Comparison of ENCODE assay signal across 28 cellular contexts in genomic region chr9:86599565-86599964, GRCh38.
"Had no signal": no experiment of that assay in that cellular context is flagged by ENCODE, and none has a peak within 500 bp of the region (broad histone marks: within the 10 kb centered on the region; RNA-seq: fewer than 3 reads in every experiment).

No MANE protein-coding gene starts in this region.

- H3K36me3 ChIP-seq: adrenal gland, lower lobe of right lung, tibial nerve had no signal

- ATAC-seq: body of pancreas; lower lobe of right lung; natural killer cell treated with Interleukin-12 subunit alpha and Interleukin-12 subunit beta and Interleukin-15 and Interleukin-18, amount 100 ng/mL, for 72 hours; stimulated activated naive B cell treated with anti-CD40 and anti-IgM and Interleukin-4, amounts not matched to agents 10 μg/mL and 1 μg/mL and 100 μg/mL, for 72 hours had no signal

- H3K27ac Mint-ChIP-seq: activated naive CD4-positive, alpha-beta T cell treated with anti-CD3 and anti-CD28 coated beads for 36 hours; activated naive CD8-positive, alpha-beta T cell treated with anti-CD3 and anti-CD28 coated beads for 36 hours; activated T-helper 1 cell treated with anti-CD3 and anti-CD28 coated beads, Interleukin-12 subunit alpha, Interleukin-12 subunit beta, Interleukin-2, Interleukin-4 antibody, amounts not matched to agents 30 ng/mL and 10 ng/mL and 1 ng/mL, durations not matched to agents 14 hours and 24 hours and 36 hours; natural killer cell treated with Interleukin-12 subunit alpha and Interleukin-12 subunit beta and Interleukin-15 and Interleukin-18, amount 100 ng/mL, for 72 hours; stimulated activated naive B cell treated with anti-CD40 and anti-IgM and Interleukin-4, amounts not matched to agents 10 μg/mL and 1 μg/mL and 100 μg/mL, for 72 hours; T-helper 1 cell treated with Interleukin-12 subunit alpha and Interleukin-12 subunit beta and Interleukin-4 antibody, amounts not matched to agents 30 μg/mL and 1 μg/mL, for 36 hours had no signal

- DNase-seq: activated CD4-positive, alpha-beta T cell treated with anti-CD3 and anti-CD28 coated beads for 4 hours; activated CD4-positive, alpha-beta T cell treated with anti-CD3 and anti-CD28 coated beads, Interleukin-2, amount 50 U/mL, for 4 hours; activated effector memory CD4-positive, alpha-beta T cell treated with anti-CD3 and anti-CD28 coated beads, Interleukin-2, amount 50 U/mL, for 16 hours; activated naive CD4-positive, alpha-beta T cell treated with anti-CD3 and anti-CD28 coated beads for 36 hours; activated naive CD8-positive, alpha-beta T cell treated with anti-CD3 and anti-CD28 coated beads for 36 hours; activated T-cell treated with anti-CD3 and anti-CD28 coated beads, Interleukin-2, amount 50 U/mL, for 1 hour; adrenal gland; aorta; body of pancreas; cerebellar nuclear complex; dorsolateral prefrontal cortex; effector memory CD4-positive, alpha-beta T cell; erythroblast; head of caudate nucleus; hippocampal formation; kidney; lower lobe of right lung; nucleus accumbens; stimulated activated CD4-positive, alpha-beta T cell treated with anti-CD3 and anti-CD28 coated beads, Interleukin-15, amount 100 ng/mL, for 24 hours; stimulated activated CD4-positive, alpha-beta T cell treated with anti-CD3 and anti-CD28 coated beads, Interleukin-2, amount 100 ng/mL, for 24 hours; stimulated activated naive B cell treated with anti-CD40 and anti-IgM and Interleukin-4, amounts not matched to agents 10 μg/mL and 1 μg/mL and 100 μg/mL, for 72 hours; T-helper 9 cell had no signal

- H3K4me1 Mint-ChIP-seq: activated naive CD8-positive, alpha-beta T cell treated with anti-CD3 and anti-CD28 coated beads for 36 hours; stimulated activated naive B cell treated with anti-CD40 and anti-IgM and Interleukin-4, amounts not matched to agents 10 μg/mL and 1 μg/mL and 100 μg/mL, for 72 hours had no signal

- H3K4me1 ChIP-seq: adrenal gland, body of pancreas had no signal

- H3K27me3 ChIP-seq: adrenal gland, body of pancreas, tibial nerve had no signal

- H3K4me3 ChIP-seq: adrenal gland, body of pancreas, coronary artery, dorsolateral prefrontal cortex, lower lobe of right lung, tibial nerve had no signal

- H3K9me3 Mint-ChIP-seq: activated naive CD4-positive, alpha-beta T cell treated with anti-CD3 and anti-CD28 coated beads for 36 hours; activated naive CD8-positive, alpha-beta T cell treated with anti-CD3 and anti-CD28 coated beads for 36 hours; activated T-helper 1 cell treated with anti-CD3 and anti-CD28 coated beads, Interleukin-12 subunit alpha, Interleukin-12 subunit beta, Interleukin-2, Interleukin-4 antibody, amounts not matched to agents 30 ng/mL and 10 ng/mL and 1 ng/mL, durations not matched to agents 14 hours and 24 hours and 36 hours; natural killer cell treated with Interleukin-12 subunit alpha and Interleukin-12 subunit beta and Interleukin-15 and Interleukin-18, amount 100 ng/mL, for 72 hours; stimulated activated naive B cell treated with anti-CD40 and anti-IgM and Interleukin-4, amounts not matched to agents 10 μg/mL and 1 μg/mL and 100 μg/mL, for 72 hours; T-helper 1 cell treated with Interleukin-12 subunit alpha and Interleukin-12 subunit beta and Interleukin-4 antibody, amounts not matched to agents 30 μg/mL and 1 μg/mL, for 36 hours had no signal

- H3K9me3 ChIP-seq: adrenal gland, body of pancreas, lower lobe of right lung, tibial nerve had no signal

- H3K36me3 Mint-ChIP-seq: activated naive CD8-positive, alpha-beta T cell treated with anti-CD3 and anti-CD28 coated beads for 36 hours; natural killer cell treated with Interleukin-12 subunit alpha and Interleukin-12 subunit beta and Interleukin-15 and Interleukin-18, amount 100 ng/mL, for 72 hours; stimulated activated naive B cell treated with anti-CD40 and anti-IgM and Interleukin-4, amounts not matched to agents 10 μg/mL and 1 μg/mL and 100 μg/mL, for 72 hours had no signal

- H3K4me3 Mint-ChIP-seq: activated naive CD4-positive, alpha-beta T cell treated with anti-CD3 and anti-CD28 coated beads for 36 hours; activated naive CD8-positive, alpha-beta T cell treated with anti-CD3 and anti-CD28 coated beads for 36 hours; activated T-helper 1 cell treated with anti-CD3 and anti-CD28 coated beads, Interleukin-12 subunit alpha, Interleukin-12 subunit beta, Interleukin-2, Interleukin-4 antibody, amounts not matched to agents 30 ng/mL and 10 ng/mL and 1 ng/mL, durations not matched to agents 14 hours and 24 hours and 36 hours; natural killer cell treated with Interleukin-12 subunit alpha and Interleukin-12 subunit beta and Interleukin-15 and Interleukin-18, amount 100 ng/mL, for 72 hours; stimulated activated naive B cell treated with anti-CD40 and anti-IgM and Interleukin-4, amounts not matched to agents 10 μg/mL and 1 μg/mL and 100 μg/mL, for 72 hours; T-helper 1 cell treated with Interleukin-12 subunit alpha and Interleukin-12 subunit beta and Interleukin-4 antibody, amounts not matched to agents 30 μg/mL and 1 μg/mL, for 36 hours had no signal

- H3K27ac ChIP-seq: adrenal gland, body of pancreas, coronary artery, dorsolateral prefrontal cortex, lower lobe of right lung, tibial nerve, VCaP had no signal
